ENCODE assay signal across 12 cellular contexts in the genomic region with DNA sequence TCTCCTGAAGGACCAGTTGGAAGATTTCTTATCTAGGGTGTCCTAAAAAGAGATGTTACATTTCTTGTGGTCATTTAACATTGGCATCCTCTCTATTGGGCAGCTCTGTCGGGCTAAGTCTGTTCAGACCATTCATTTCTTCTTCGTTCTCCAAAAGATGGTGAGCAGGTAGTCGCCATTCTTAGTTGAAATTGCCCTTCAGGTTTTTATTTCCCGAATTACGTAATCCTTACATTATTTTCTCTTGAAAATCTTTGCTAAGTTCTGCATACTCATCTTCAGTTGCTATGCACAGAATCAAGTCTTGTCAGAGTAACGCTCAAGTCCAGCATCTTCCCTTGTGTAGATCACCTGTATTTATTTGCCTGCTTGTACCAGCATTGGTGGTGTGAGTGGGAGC. TPM values are rescaled to one million over a fixed set of nuclear protein-coding genes. Genes with fewer than 3 reads are reported as not detected.
DNase-seq lines count a peak whose midpoint lies in the region; ATAC-seq and TF ChIP-seq lines count a peak whose summit lies in the region.
"Had no signal": no experiment of that assay in that cellular context is flagged by ENCODE, and none has a peak within 500 bp of the region (broad histone marks: within the 10 kb centered on the region; RNA-seq: fewer than 3 reads in every experiment).

No MANE protein-coding gene starts in this region.

- H3K9ac ChIP-seq in mammary epithelial cell (ENCODE audit: insufficient read depth, low read length), result no peak overlapping the region

- no TSS peak for BruUV-seq in mammary epithelial cell (replicated peaks; lab: Mats Ljungman, UMichigan)

- H3K9me3 Mint-ChIP-seq in activated naive CD4-positive, alpha-beta T cell treated with anti-CD3 and anti-CD28 coated beads, Interleukin-2, amount 50 U/mL, for 72 hours, result no peaks in the 10 kb centered on the region
- H3K9me3 Mint-ChIP-seq: T-helper 2 cell treated with Interferon-gamma antibody and Interleukin-4, amounts not matched to agents 5 μg/mL and 100 μg/mL, for 36 hours had no signal

- intact Hi-C loops in mammary epithelial cell (cut with micrococcal nuclease) (no loop called here), upper lobe of right lung (cut with DNase I) (no loop called here)

- CTCF ChIA-PET in mammary epithelial cell (lab: Charles Lee; ENCODE audit: low non-redundant PET), result no interaction called here

- dilution Hi-C loops in mammary epithelial cell (cut with HindIII; ENCODE audit: low sequenced_read_pairs), result no loop called here

- in situ Hi-C loops in mammary epithelial cell (cut with MboI; ENCODE audit: low sequenced_read_pairs in 2 of 2), result no loop called here

- H3K36me3 ChIP-seq in mammary epithelial cell (ENCODE audit: insufficient read depth, low read length) (peaks cover 13% of the 10 kb centered on the region), muscle layer of duodenum (ENCODE audit: control insufficient read depth in 1 of 2, insufficient read depth in 2 of 2, low read length in 2 of 2) (peaks cover 0 to 17% of the 10 kb centered on the region in 2 donors), upper lobe of right lung (peaks cover 70% of the 10 kb centered on the region)

- TF ChIP-seq CTCF in mammary epithelial cell (conservative IDR thresholded peaks at IDR 0.05 in 1 of 2, IDR thresholded peaks at IDR 0.05 in 1 of 2; ENCODE audit: extremely low read depth in 1 of 2, insufficient read depth in 1 of 2, low read depth in 1 of 2, low read length in 2 of 2), result no peak
- no peak for TF ChIP-seq CTCF in upper lobe of right lung (IDR thresholded peaks at IDR 0.05)
- TF ChIP-seq CTCF in foreskin keratinocyte (conservative IDR thresholded peaks at IDR 0.05), result no peak

- H3K79me2 ChIP-seq in mammary epithelial cell (ENCODE audit: insufficient read depth, low read length), result peaks cover 98% of the 10 kb centered on the region

- H3K4me1 ChIP-seq in mammary epithelial cell (ENCODE audit: insufficient read depth, low read length) (peaks cover 31% of the 10 kb centered on the region), muscle layer of duodenum (ENCODE audit: control insufficient read depth in 1 of 2, insufficient read depth in 2 of 2, low read length in 2 of 2) (peaks cover 10 to 41% of the 10 kb centered on the region in 2 donors), upper lobe of right lung (peaks cover 68% of the 10 kb centered on the region), foreskin keratinocyte (peaks cover 23% of the 10 kb centered on the region)

- H3K27ac ChIP-seq in mammary epithelial cell (ENCODE audit: insufficient read depth, low read depth, low read length) (peak overlapping the region; percentile 45), muscle layer of duodenum (ENCODE audit: low read length) (peak overlapping the region; percentile 92), upper lobe of right lung (peak overlapping the region; percentile 84), foreskin keratinocyte (no peak overlapping the region)

- peaks cover 5 to 41% of the 10 kb centered on the region in 2 donors for H3K36me3 Mint-ChIP-seq in activated naive CD4-positive, alpha-beta T cell treated with anti-CD3 and anti-CD28 coated beads, Interleukin-2, amount 50 U/mL, for 72 hours

- no peak for ATAC-seq in activated naive CD4-positive, alpha-beta T cell treated with anti-CD3 and anti-CD28 coated beads, Interleukin-2, amount 50 U/mL, for 72 hours
- ATAC-seq in upper lobe of right lung, result no peak
- no peak for ATAC-seq in foreskin keratinocyte
- ATAC-seq in HG03439 (IDR thresholded peaks at IDR 0.05; ENCODE audit: unreplicated experiment), result no peak

- no peaks in the 10 kb centered on the region for H3K27me3 ChIP-seq in mammary epithelial cell (ENCODE audit: insufficient read depth, low read length)
- H3K27me3 ChIP-seq in muscle layer of duodenum (ENCODE audit: low read depth, low read length), result no peaks in the 10 kb centered on the region
- no peaks in the 10 kb centered on the region for H3K27me3 ChIP-seq in upper lobe of right lung
- H3K27me3 ChIP-seq in foreskin keratinocyte, result no peaks in the 10 kb centered on the region
- H3K27me3 ChIP-seq: pancreas had no signal

- no peak for DNase-seq in activated naive CD4-positive, alpha-beta T cell treated with anti-CD3 and anti-CD28 coated beads, Interleukin-2, amount 50 U/mL, for 72 hours (ENCODE audit: low spot score in 2 of 2)
- no peak for DNase-seq in activated naive CD4-positive, alpha-beta T cell (lab: John Stamatoyannopoulos, UW)
- DNase-seq in mammary epithelial cell (no peak), upper lobe of right lung (no peak), islet precursor cell (no peak), foreskin keratinocyte (no peak)
- DNase-seq: activated T-cell treated with anti-CD3 and anti-CD28 coated beads, Interleukin-2, amount 50 U/mL, for 48 hours; NCI-H1417; pancreas had no signal

- no peak overlapping the region for H3K4me3 ChIP-seq in mammary epithelial cell (replicated peaks in 1 of 3; ENCODE audit: insufficient read depth in 1 of 3, low read depth in 2 of 3, low read length in 3 of 3)
- no peak overlapping the region for H3K4me3 ChIP-seq in muscle layer of duodenum (ENCODE audit: low read depth in 1 of 2, low read length in 2 of 2)
- H3K4me3 ChIP-seq in upper lobe of right lung, result no peak overlapping the region
- H3K4me3 ChIP-seq: pancreas had no signal

- no peak overlapping the region for H2AFZ ChIP-seq in mammary epithelial cell (ENCODE audit: low read depth, low read length)

- H3K4me2 ChIP-seq in mammary epithelial cell (ENCODE audit: insufficient read depth, low read depth, low read length), result no peak overlapping the region

- H3K27ac Mint-ChIP-seq in activated naive CD4-positive, alpha-beta T cell treated with anti-CD3 and anti-CD28 coated beads, Interleukin-2, amount 50 U/mL, for 72 hours, result peak overlapping the region; percentile 84 to 95

- 90% methylated on average over 5 of the region's 6 CpGs for WGBS in mammary epithelial cell (ENCODE audit: low coverage, missing lambda C conversion rate)

- H3K9me3 ChIP-seq in mammary epithelial cell (replicated peaks; ENCODE audit: insufficient read depth, low read length), result no peaks in the 10 kb centered on the region
- no peaks in the 10 kb centered on the region for H3K9me3 ChIP-seq in muscle layer of duodenum (ENCODE audit: control insufficient read depth in 1 of 2, low read length in 2 of 2)
- no peaks in the 10 kb centered on the region for H3K9me3 ChIP-seq in upper lobe of right lung
- H3K9me3 ChIP-seq: pancreas had no signal

- H4K20me1 ChIP-seq in mammary epithelial cell (ENCODE audit: insufficient read depth, low read length), result peaks cover 8% of the 10 kb centered on the region

RNA-seq across cellular contexts. Expression of a gene that starts 19.8 kb away (rescaled TPM):
- total RNA-seq in activated naive CD4-positive, alpha-beta T cell treated with anti-CD3 and anti-CD28 coated beads, Interleukin-2, amount 50 U/mL, for 72 hours, result 100 to 1,000 TPM; 118 to 183 TPM
- total RNA-seq in mammary epithelial cell (100 to 1,000 TPM in 1 of 2 donors, 10 to 100 TPM in 1; 78.9 to 341 TPM), upper lobe of right lung (255 TPM), foreskin keratinocyte (272 and 304 TPM in 2 replicates)
- polyA plus RNA-seq in mammary epithelial cell (475 TPM), foreskin keratinocyte (387 and 487 TPM in 2 replicates)
- polyA minus RNA-seq in mammary epithelial cell, result 221 TPM

RNA-seq across cellular contexts. Expression of a gene that starts 45.3 kb away (rescaled TPM):
- total RNA-seq in activated naive CD4-positive, alpha-beta T cell treated with anti-CD3 and anti-CD28 coated beads, Interleukin-2, amount 50 U/mL, for 72 hours, result 10 to 100 TPM in 1 of 2 donors, 1 to 10 TPM in 1; 6.6 to 12.4 TPM
- total RNA-seq in mammary epithelial cell (10 to 100 TPM; 15.2 to 17.0 TPM), upper lobe of right lung (10.7 TPM), foreskin keratinocyte (13.2 and 15.5 TPM in 2 replicates)
- polyA plus RNA-seq in mammary epithelial cell (10.1 TPM), foreskin keratinocyte (9.6 and 10.0 TPM in 2 replicates)
- 24.7 TPM for polyA minus RNA-seq in mammary epithelial cell

RNA-seq across cellular contexts. Expression of a gene that starts 53.6 kb away (rescaled TPM):
- 10 to 100 TPM; 19.1 to 20.7 TPM for total RNA-seq in activated naive CD4-positive, alpha-beta T cell treated with anti-CD3 and anti-CD28 coated beads, Interleukin-2, amount 50 U/mL, for 72 hours
- total RNA-seq in mammary epithelial cell (10 to 100 TPM; 20.7 to 22.1 TPM), upper lobe of right lung (34.7 TPM), foreskin keratinocyte (12.8 and 13.0 TPM in 2 replicates)
- polyA plus RNA-seq in mammary epithelial cell (19.6 TPM), foreskin keratinocyte (10.1 and 11.8 TPM in 2 replicates)
- 23.9 TPM for polyA minus RNA-seq in mammary epithelial cell
